1 cellular context compared by ENCODE assay signal in the genomic region with DNA sequence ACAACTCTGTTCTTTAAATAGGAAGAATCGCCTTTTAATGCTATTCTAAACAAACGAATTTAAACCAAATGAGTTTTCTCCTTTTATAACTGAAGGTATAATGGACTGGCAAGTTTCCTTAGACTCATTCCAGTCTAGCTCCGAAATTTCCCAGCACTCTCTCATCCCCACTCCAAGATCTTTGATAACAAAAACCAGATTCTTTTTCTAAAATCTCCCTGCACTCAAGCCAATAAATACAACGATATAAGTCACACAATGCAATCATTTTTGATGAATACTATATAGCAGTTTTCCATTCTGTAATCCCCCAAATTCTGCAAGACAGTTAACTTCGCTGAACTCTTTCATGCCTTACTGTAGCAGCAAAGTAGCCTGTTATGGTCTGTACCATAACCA.
TF ChIP-seq lines count a peak whose summit lies in the region.

No MANE protein-coding gene starts in this region.

TF ChIP-seq in HEK293, 187 proteins besides CTCF, POLR2A, EP300 and RAD21 (continued from another document):
- TF ChIP-seq REST (tag by site-specific recombination; IDR thresholded peaks at IDR 0.05) (no peak), EGR2 (tag by site-specific recombination; IDR thresholded peaks at IDR 0.05; ENCODE audit: low read depth) (no peak)
